Comparison of ENCODE assay signal across 9 cellular contexts in genomic region chr7:149742075-149742701, GRCh38. TPM values are rescaled to one million over a fixed set of nuclear protein-coding genes. Genes with fewer than 3 reads are reported as not detected.
DNase-seq lines count a peak whose midpoint lies in the region; ATAC-seq and TF ChIP-seq lines count a peak whose summit lies in the region.
"Had no signal": no experiment of that assay in that cellular context is flagged by ENCODE, and none has a peak within 500 bp of the region (broad histone marks: within the 10 kb centered on the region; RNA-seq: fewer than 3 reads in every experiment).

No MANE protein-coding gene starts in this region.

- peaks cover 60% of the 10 kb centered on the region for H3K27me3 Mint-ChIP-seq in CD4-positive, alpha-beta T cell

- peak overlapping the region; percentile 31; the same call in 1 of the 2 replicates for H3K4me3 ChIP-seq in Karpas-422 (ENCODE audit: low read length)
- H3K4me3 ChIP-seq in subcutaneous abdominal adipose tissue (ENCODE audit: low read depth in 1 of 5, low read length in 5 of 5) = peak overlapping the region; percentile 43 to 75 (median 60)

- peak; percentile 62 for ATAC-seq in CD4-positive, alpha-beta T cell (ENCODE audit: poor library complexity)
- peak; percentile 83 for ATAC-seq in GM21423 (IDR thresholded peaks at IDR 0.05; ENCODE audit: unreplicated experiment)

- H3K36me3 ChIP-seq in Karpas-422 (ENCODE audit: insufficient read depth, low read length) (no peaks in the 10 kb centered on the region), subcutaneous abdominal adipose tissue (ENCODE audit: control insufficient read depth in 5 of 5, insufficient read depth in 5 of 5, low read length in 5 of 5) (no peaks in the 10 kb centered on the region)

- peak in 9 of 10 experiments; percentile 32 to 67 (median 49) for DNase-seq in CD4-positive, alpha-beta T cell
- DNase-seq in Karpas-422 (peak; percentile 85), SHP77 (lab: John Stamatoyannopoulos, UW) (peak; percentile 70 to 72), globus pallidus (ENCODE audit: low spot score) (peak; percentile 63), nucleus accumbens (lab: John Stamatoyannopoulos, UW) (peak in 50 of 56 donors; percentile 18 to 86 (median 54))
- peak; percentile 24 to 38 (median 30) for DNase-seq in activated naive CD4-positive, alpha-beta T cell (lab: John Stamatoyannopoulos, UW)

- H3K4me1 Mint-ChIP-seq in CD4-positive, alpha-beta T cell (ENCODE audit: low read depth) = peaks cover 11% of the 10 kb centered on the region

- CTCF ChIA-PET in CD4-positive, alpha-beta T cell (lab: Charles Lee) = interaction anchor here (0.7 to 2.9 kb wide), 12 partner anchors 9 to 118 kb away, joined by 3 to 19 read pairs (median 4); a partner anchor contains a TSS

- POLR2A ChIA-PET in CD4-positive, alpha-beta T cell (lab: Charles Lee) = interaction anchor here (1.2 kb wide), 1 partner anchor 80 kb away, joined by 3 read pairs; no protein-coding TSS in a partner anchor

- H3K36me3 Mint-ChIP-seq in CD4-positive, alpha-beta T cell (ENCODE audit: low read depth) = no peaks in the 10 kb centered on the region

- peak overlapping the region; percentile 30; the same call in 1 of the 2 replicates for H3K9ac ChIP-seq in Karpas-422 (ENCODE audit: low read length)
- peak overlapping the region in 4 of 5 donors; percentile 49 to 68 (median 58) for H3K9ac ChIP-seq in subcutaneous abdominal adipose tissue (ENCODE audit: low read length in 5 of 5)

- TF ChIP-seq CTCF in CD4-positive, alpha-beta T cell (IDR thresholded peaks at IDR 0.05) = peak; percentile 95

- H3K79me2 ChIP-seq in Karpas-422 (ENCODE audit: low read length) = no peaks in the 10 kb centered on the region

- H3K4me1 ChIP-seq in Karpas-422 (ENCODE audit: low read length) = peaks cover 6% of the 10 kb centered on the region; the same call in 1 of the 2 replicates
- H3K4me1 ChIP-seq in subcutaneous abdominal adipose tissue (ENCODE audit: control insufficient read depth in 5 of 5, insufficient read depth in 5 of 5, low read length in 5 of 5) = peaks cover 2 to 12% (median 11%) of the 10 kb centered on the region in 5 donors

- peaks cover 14% of the 10 kb centered on the region for H3K27me3 ChIP-seq in CD4-positive, alpha-beta T cell (ENCODE audit: control insufficient read depth, insufficient read depth, low read length)
- H3K27me3 ChIP-seq in Karpas-422 (ENCODE audit: low read length) (no peaks in the 10 kb centered on the region), subcutaneous abdominal adipose tissue (ENCODE audit: control insufficient read depth in 5 of 5, insufficient read depth in 4 of 5, low read length in 5 of 5) (peaks cover 0 to 4% (median 0%) of the 10 kb centered on the region in 5 donors)

- no peaks in the 10 kb centered on the region for H3K9me2 ChIP-seq in Karpas-422 (replicated peaks; ENCODE audit: insufficient read depth, low read length)

- intact Hi-C loops in CD4-positive, alpha-beta T cell (cut with DNase I, micrococcal nuclease) = loop anchor here (1.0 to 2.0 kb wide), 2 partner anchors 73 to 79 kb away; no protein-coding TSS in a partner anchor

- peak overlapping the region; percentile 36 for H3K4me2 ChIP-seq in Karpas-422 (ENCODE audit: low read depth, low read length, poor library complexity, severe bottlenecking)

- H2AFZ ChIP-seq in Karpas-422 (ENCODE audit: low read length) = peak overlapping the region; percentile 80

- H3K4me3 Mint-ChIP-seq in CD4-positive, alpha-beta T cell = peak overlapping the region; percentile 61

- no peaks in the 10 kb centered on the region for H3K9me3 Mint-ChIP-seq in CD4-positive, alpha-beta T cell

- no peak overlapping the region for H3K27ac Mint-ChIP-seq in CD4-positive, alpha-beta T cell

- H3K9me3 ChIP-seq in CD4-positive, alpha-beta T cell (ENCODE audit: control insufficient read depth, low read length) = no peaks in the 10 kb centered on the region
- H3K9me3 ChIP-seq in Karpas-422 (ENCODE audit: low read length) = no peaks in the 10 kb centered on the region
- H3K9me3 ChIP-seq in subcutaneous abdominal adipose tissue (ENCODE audit: control insufficient read depth in 5 of 5, low read length in 5 of 5) = no peaks in the 10 kb centered on the region

- no peak overlapping the region for H3K27ac ChIP-seq in CD4-positive, alpha-beta T cell (ENCODE audit: low read depth, low read length)
- H3K27ac ChIP-seq in Karpas-422 (ENCODE audit: low read length) (no peak overlapping the region), subcutaneous abdominal adipose tissue (ENCODE audit: low read depth, low read length) (no peak overlapping the region)

- no peaks in the 10 kb centered on the region for H4K20me1 ChIP-seq in Karpas-422 (ENCODE audit: insufficient read depth, low read depth, low read length)

RNA-seq across cellular contexts. Expression of gene ZNF467, which starts 31.2 kb away (rescaled TPM):
- total RNA-seq in CD4-positive, alpha-beta T cell = 1 to 10 TPM; 4.1 to 4.3 TPM
- total RNA-seq in Karpas-422 (2014; rRNA removed; shearing (Covaris generic); ENCODE audit: low replicate concordance) = 0.71 TPM in 1 of 2 replicates, not detected in the other
- total RNA-seq: activated CD8-positive, alpha-beta memory T cell treated with anti-CD3 and anti-CD28 coated beads for 36 hours had no signal

Comparison
In these comparisons a context has a peak if more than half of its experiments do, and no peak if none do; other contexts are left out.
1. DNase-seq: peak in every context shown above with its lines; median percentile 85 in Karpas-422; 71 in SHP77; 63 in globus pallidus; 54 in nucleus accumbens; 49 in CD4-positive, alpha-beta T cell; 30 in activated naive CD4-positive, alpha-beta T cell.